ENCODE assay signal across 19 cellular contexts in the genomic region with DNA sequence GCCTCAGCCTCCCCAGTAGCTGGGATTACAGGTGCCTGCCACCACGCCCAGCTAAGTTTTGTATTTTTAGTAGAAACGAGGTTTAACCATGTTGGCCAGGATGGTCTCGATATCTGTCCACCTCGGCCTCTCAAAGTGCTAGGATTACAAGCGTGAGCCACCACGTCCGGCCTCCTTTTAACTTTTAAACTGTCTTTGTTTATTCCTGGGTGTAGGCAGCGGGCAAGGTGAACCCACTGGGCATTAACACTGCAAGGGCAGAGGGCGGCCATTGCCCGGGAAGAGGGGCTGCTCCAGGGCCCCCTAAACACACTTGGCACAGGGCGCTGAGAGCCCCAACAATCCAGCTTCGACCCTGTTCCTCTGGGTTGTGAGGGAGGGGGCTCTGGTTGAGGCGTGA.
DNase-seq lines count a peak whose midpoint lies in the region; ATAC-seq and TF ChIP-seq lines count a peak whose summit lies in the region.
"Had no signal": no experiment of that assay in that cellular context is flagged by ENCODE, and none has a peak within 500 bp of the region (broad histone marks: within the 10 kb centered on the region; RNA-seq: fewer than 3 reads in every experiment).

No MANE protein-coding gene starts in this region.

- no peaks in the 10 kb centered on the region for H3K27me3 ChIP-seq in H7 (ENCODE audit: control insufficient read depth, insufficient read depth, low read length)
- H3K27me3 ChIP-seq in sigmoid colon, result peaks cover 0 to 32% (median 0%) of the 10 kb centered on the region in 3 donors
- H3K27me3 ChIP-seq in breast epithelium, result peaks cover 0 to 11% of the 10 kb centered on the region in 2 donors
- H3K27me3 ChIP-seq: BLaER1 treated with 17β-estradiol and CSF1 and Interleukin-3, amounts not matched to agents 10 nM and 100 nM had no signal

- TF ChIP-seq EP300 in sigmoid colon (IDR thresholded peaks at IDR 0.05), result no peak

- WGBS in sigmoid colon, 2 donors, result 79 to 88% methylated on average over 13 of the region's 13 CpGs

- H3K4me1 Mint-ChIP-seq in activated CD8-positive, alpha-beta memory T cell treated with anti-CD3 and anti-CD28 coated beads, Interleukin-2, amount 10 ng/mL, durations not matched to agents 7 days and 5 days, result no peaks in the 10 kb centered on the region
- H3K4me1 Mint-ChIP-seq: B cell had no signal

- H3K27ac ChIP-seq in sigmoid colon, result no peak overlapping the region
- H3K27ac ChIP-seq in breast epithelium, result no peak overlapping the region
- H3K27ac ChIP-seq: 22Rv1; A549; BLaER1 treated with 17β-estradiol and CSF1 and Interleukin-3, amounts not matched to agents 10 nM and 100 nM; C4-2B had no signal

- no peaks in the 10 kb centered on the region for H3K27me3 Mint-ChIP-seq in activated CD8-positive, alpha-beta memory T cell treated with anti-CD3 and anti-CD28 coated beads, Interleukin-2, amount 10 ng/mL, durations not matched to agents 7 days and 5 days

- H3K4me1 ChIP-seq in sigmoid colon, result no peaks in the 10 kb centered on the region
- no peaks in the 10 kb centered on the region for H3K4me1 ChIP-seq in breast epithelium
- H3K4me1 ChIP-seq: A549, Caco-2 had no signal

- H3K4me3 ChIP-seq in H7 (ENCODE audit: insufficient read depth, low read depth, low read length) (no peak overlapping the region), sigmoid colon (no peak overlapping the region), breast epithelium (no peak overlapping the region)
- H3K4me3 ChIP-seq: A549; BLaER1 treated with 17β-estradiol and CSF1 and Interleukin-3, amounts not matched to agents 10 nM and 100 nM had no signal

- H3K9me3 ChIP-seq in sigmoid colon (no peaks in the 10 kb centered on the region), breast epithelium (no peaks in the 10 kb centered on the region)
- H3K9me3 ChIP-seq: A549; BLaER1 treated with 17β-estradiol and CSF1 and Interleukin-3, amounts not matched to agents 10 nM and 100 nM; Caco-2 had no signal

- TF ChIP-seq CTCF in sigmoid colon (IDR thresholded peaks at IDR 0.05), result no peak
- TF ChIP-seq CTCF in breast epithelium (IDR thresholded peaks at IDR 0.05), result no peak

- H3K36me3 ChIP-seq in H7 (replicated peaks; ENCODE audit: control insufficient read depth, insufficient read depth, low read length), result no peaks in the 10 kb centered on the region
- no peaks in the 10 kb centered on the region for H3K36me3 ChIP-seq in sigmoid colon
- H3K36me3 ChIP-seq in breast epithelium, result no peaks in the 10 kb centered on the region
- H3K36me3 ChIP-seq: BLaER1 treated with 17β-estradiol and CSF1 and Interleukin-3, amounts not matched to agents 10 nM and 100 nM had no signal

- ATAC-seq in activated CD8-positive, alpha-beta memory T cell treated with anti-CD3 and anti-CD28 coated beads, Interleukin-2, amount 10 ng/mL, durations not matched to agents 7 days and 5 days, result no peak
- ATAC-seq: A549; CD8-positive, alpha-beta T cell had no signal

- H3K27ac Mint-ChIP-seq in activated CD8-positive, alpha-beta memory T cell treated with anti-CD3 and anti-CD28 coated beads, Interleukin-2, amount 10 ng/mL, durations not matched to agents 7 days and 5 days, result no peak overlapping the region
- H3K27ac Mint-ChIP-seq: B cell; CD4-positive, alpha-beta T cell; CD8-positive, alpha-beta T cell had no signal

- H3K4me3 Mint-ChIP-seq in activated CD8-positive, alpha-beta memory T cell treated with anti-CD3 and anti-CD28 coated beads, Interleukin-2, amount 10 ng/mL, durations not matched to agents 7 days and 5 days, result no peak overlapping the region
- H3K4me3 Mint-ChIP-seq: B cell; CD4-positive, alpha-beta T cell; CD8-positive, alpha-beta T cell had no signal

- DNase-seq in activated CD8-positive, alpha-beta memory T cell treated with anti-CD3 and anti-CD28 coated beads, Interleukin-2, amount 50 U/mL, for 48 hours, result peak; percentile 1
- no peak for DNase-seq in activated CD8-positive, alpha-beta memory T cell treated with anti-CD3 and anti-CD28 coated beads, Interleukin-2, amount 10 ng/mL, durations not matched to agents 7 days and 5 days
- DNase-seq in H7 (peak; percentile 10), mesenteric fat pad (ENCODE audit: low spot score) (peak; percentile 74), sigmoid colon (peak; percentile 32), HPDE6-E6E7 (ENCODE audit: extremely low spot score) (no peak), breast epithelium (ENCODE audit: low spot score in 2 of 2) (no peak)
- DNase-seq: AML-193; Caco-2; Calu3; CD4-positive, alpha-beta T cell; CD8-positive, alpha-beta T cell; DMS79 treated with DMSO at 0.1 percent for 48 hours; GF-D8 had no signal

- TF ChIP-seq POLR2A in sigmoid colon (IDR thresholded peaks at IDR 0.05) (no peak), breast epithelium (IDR thresholded peaks at IDR 0.05) (no peak)

- no peaks in the 10 kb centered on the region for H3K36me3 Mint-ChIP-seq in activated CD8-positive, alpha-beta memory T cell treated with anti-CD3 and anti-CD28 coated beads, Interleukin-2, amount 10 ng/mL, durations not matched to agents 7 days and 5 days
- H3K36me3 Mint-ChIP-seq: CD8-positive, alpha-beta T cell had no signal

- CTCF ChIA-PET in activated CD8-positive, alpha-beta memory T cell treated with anti-CD3 and anti-CD28 coated beads, Interleukin-2, amount 10 ng/mL, durations not matched to agents 7 days and 5 days (lab: Charles Lee), result no interaction called here

- intact Hi-C loops in sigmoid colon (cut with DNase I) (no loop called here), breast epithelium (cut with DNase I; ENCODE audit: low total_unique reads) (no loop called here)

- no peaks in the 10 kb centered on the region for H3K9me3 Mint-ChIP-seq in activated CD8-positive, alpha-beta memory T cell treated with anti-CD3 and anti-CD28 coated beads, Interleukin-2, amount 10 ng/mL, durations not matched to agents 7 days and 5 days (ENCODE audit: low read depth)
- H3K9me3 Mint-ChIP-seq: CD4-positive, alpha-beta T cell; CD8-positive, alpha-beta T cell had no signal

Comparison
In these comparisons a context has a peak if more than half of its experiments do, and no peak if none do; other contexts are left out.
1. DNase-seq: peak in activated CD8-positive, alpha-beta memory T cell treated with anti-CD3 and anti-CD28 coated beads, Interleukin-2, amount 50 U/mL, for 48 hours (single experiment), H7 (single experiment), mesenteric fat pad (single experiment) and sigmoid colon (single experiment); none in activated CD8-positive, alpha-beta memory T cell treated with anti-CD3 and anti-CD28 coated beads, Interleukin-2, amount 10 ng/mL, durations not matched to agents 7 days and 5 days (single experiment), HPDE6-E6E7 (single experiment) and breast epithelium (0 of 2).